ENCODE assay signal across 35 cellular contexts in the genomic region with DNA sequence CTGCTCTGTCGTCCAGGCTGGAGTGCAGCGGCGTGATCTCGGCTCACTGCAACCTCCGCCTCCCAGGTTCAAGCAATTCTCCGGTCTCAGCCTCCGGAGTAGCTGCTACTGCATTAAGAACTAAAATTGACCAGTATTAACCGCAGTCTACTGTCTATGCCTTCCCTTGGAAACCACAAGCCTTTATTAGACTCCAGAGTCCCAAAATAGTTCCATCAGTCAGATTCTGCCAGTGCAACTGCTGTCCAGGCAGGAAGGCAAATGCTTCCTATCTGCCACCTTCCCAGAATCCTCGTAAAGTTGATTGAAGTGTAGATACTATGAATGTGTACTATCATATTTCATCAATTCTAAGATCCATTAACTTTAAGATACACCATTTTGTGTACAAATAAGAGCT.
"Had no signal": no experiment of that assay in that cellular context is flagged by ENCODE, and none has a peak within 500 bp of the region (broad histone marks: within the 10 kb centered on the region; RNA-seq: fewer than 3 reads in every experiment).

No MANE protein-coding gene starts in this region.

- H3K4me1 ChIP-seq: ascending aorta had no signal

- H3K36me3 ChIP-seq: MG63 had no signal

- H3K9me3 ChIP-seq: ascending aorta, MG63 had no signal

- H3K4me3 ChIP-seq: ascending aorta, cardiac muscle cell, MG63, PC-9 had no signal

- H3K27ac ChIP-seq: ascending aorta, cardiac muscle cell, PC-9, RWPE1, VCaP had no signal

- H3K27me3 ChIP-seq: ascending aorta, cardiac muscle cell, MG63 had no signal

- DNase-seq: activated B cell treated with CpG ODN at 0.5 μM for 24 hours; activated CD4-positive, alpha-beta memory T cell treated with anti-CD3 and anti-CD28 coated beads for 36 hours; activated CD4-positive, alpha-beta T cell treated with anti-CD3 and anti-CD28 coated beads for 4 hours; activated CD4-positive, alpha-beta T cell treated with anti-CD3 and anti-CD28 coated beads, Interleukin-2, amount 50 U/mL, for 1 hour; activated CD4-positive, CD25-positive, alpha-beta regulatory T cell treated with anti-CD3 and anti-CD28 coated beads, Interleukin-2, amount 50 U/mL, for 72 hours; activated CD8-positive, alpha-beta memory T cell treated with anti-CD3 and anti-CD28 coated beads, Interleukin-2, amount 50 U/mL, for 4 hours; activated effector memory CD4-positive, alpha-beta T cell treated with anti-CD3 and anti-CD28 coated beads, Interleukin-2, amount 50 U/mL, for 16 hours; activated naive CD4-positive, alpha-beta T cell; activated naive CD4-positive, alpha-beta T cell treated with anti-CD3 and anti-CD28 coated beads, Interleukin-2, amount 50 U/mL, for 16 hours; activated naive CD8-positive, alpha-beta T cell treated with anti-CD3 and anti-CD28 coated beads for 36 hours; activated T-cell treated with anti-CD3 and anti-CD28 coated beads for 4 hours; activated T-cell treated with anti-CD3 and anti-CD28 coated beads, Interleukin-2, amount 50 U/mL, for 4 hours; amygdala; Karpas-422; KBM-7; MG63; NCI-H1048; NCI-H1105 treated with DMSO at 0.1 percent for 48 hours; NCI-H1436; NCI-H1694; NCI-H1930; NCI-H2081 treated with DMSO at 0.1 percent for 48 hours; NCI-H226; NCI-H446 treated with DMSO at 0.1 percent for 48 hours; NCI-H524; NCI-H69; NCI-H82; PC-9; SIG-M5; T-cell; T-helper 17 cell had no signal
